Comparison of ENCODE assay signal across 10 cellular contexts in genomic region chr17:43175213-43176118, GRCh38. TPM values are rescaled to one million over a fixed set of nuclear protein-coding genes. Genes with fewer than 3 reads are reported as not detected.
DNase-seq lines count a peak whose midpoint lies in the region; ATAC-seq, FAIRE-seq and TF ChIP-seq lines count a peak whose summit lies in the region.
"Had no signal": no experiment of that assay in that cellular context is flagged by ENCODE, and none has a peak within 500 bp of the region (broad histone marks: within the 10 kb centered on the region; RNA-seq: fewer than 3 reads in every experiment).

No MANE protein-coding gene starts in this region.

- peak overlapping the region; percentile 91 for H2BK5ac ChIP-seq in IMR-90 (ENCODE audit: low read depth, low read length, poor library complexity, severe bottlenecking)

- no peaks in the 10 kb centered on the region for H3K9me3 Mint-ChIP-seq in naive thymus-derived CD8-positive, alpha-beta T cell

- WGBS in IMR-90 (ENCODE audit: extremely low coverage in 2 of 2, insufficient read length in 1 of 2), 2 experiments: 60% methylated on average over 1 of the region's 4 CpGs; no CpG with 5 or more reads in 1 of the 2 experiments

- peak overlapping the region; percentile 27; the same call in 1 of the 2 replicates for H4K91ac ChIP-seq in IMR-90 (ENCODE audit: insufficient read depth, low read depth, low read length)

- H3K4me2 ChIP-seq in IMR-90 (ENCODE audit: low read depth, low read length): peak overlapping the region; percentile 50; the same call in 1 of the 2 replicates

- H3K18ac ChIP-seq in IMR-90 (ENCODE audit: low read depth, low read length): no peak overlapping the region; the same call in 1 of the 2 replicates

- H3K23ac ChIP-seq in IMR-90 (ENCODE audit: low read depth, low read length): no peak overlapping the region

- POLR2A ChIA-PET in IMR-90 (lab: Charles Lee; ENCODE audit: unreplicated experiment): no interaction called here
- POLR2A ChIA-PET in naive thymus-derived CD8-positive, alpha-beta T cell (lab: Charles Lee): no interaction called here

- peak overlapping the region in 9 of 10 donors; percentile 4 to 73 (median 69) for H3K4me3 Mint-ChIP-seq in naive thymus-derived CD8-positive, alpha-beta T cell

- H3K27ac Mint-ChIP-seq in naive thymus-derived CD8-positive, alpha-beta T cell: peak overlapping the region; percentile 68 to 93 (median 90)

- no peak overlapping the region for H3K4me3 ChIP-seq in IMR-90 (ENCODE audit: insufficient read depth, low read depth, low read length)
- H3K4me3 ChIP-seq in bronchial epithelial cell (ENCODE audit: low read depth, low read length): no peak overlapping the region

- no peak for TF ChIP-seq CTCF in IMR-90 (conservative IDR thresholded peaks at IDR 0.05; ENCODE audit: low read depth, low read length)
- TF ChIP-seq CTCF in bronchial epithelial cell (IDR thresholded peaks at IDR 0.05; ENCODE audit: insufficient read depth, low read length, severe bottlenecking): no peak

- peak overlapping the region in 1 of 2 experiments; percentile 46; a peak in 2 of 4 replicates for H4K8ac ChIP-seq in IMR-90 (ENCODE audit: low read depth in 2 of 2, low read length in 2 of 2)

- H3K27ac ChIP-seq in IMR-90 (ENCODE audit: insufficient read depth, low read length): no peak overlapping the region; the same call in 1 of the 2 replicates

- H4K5ac ChIP-seq in IMR-90 (ENCODE audit: low read depth, low read length): no peak overlapping the region

- no peak for TF ChIP-seq RAD21 in IMR-90 (IDR thresholded peaks at IDR 0.05; ENCODE audit: low read length)

- H3K4me1 ChIP-seq in IMR-90 (ENCODE audit: control insufficient read depth, insufficient read depth, low read length): peaks cover 2% of the 10 kb centered on the region; the same call in 1 of the 2 replicates

- H3K27me3 ChIP-seq in IMR-90 (ENCODE audit: control insufficient read depth, insufficient read depth, low read length) (no peaks in the 10 kb centered on the region), bronchial epithelial cell (ENCODE audit: control insufficient read depth, insufficient read depth, low read length) (no peaks in the 10 kb centered on the region)

- peak overlapping the region; percentile 47; the same call in 1 of the 2 replicates for H2AK5ac ChIP-seq in IMR-90 (ENCODE audit: low read depth, low read length)

- FAIRE-seq in bronchial epithelial cell (lab: Jason Lieb, UNC): no peak
- FAIRE-seq: endometrium had no signal

- TF ChIP-seq POLR2A in IMR-90 (IDR thresholded peaks at IDR 0.05; ENCODE audit: low read depth, low read length): no peak

- intact Hi-C loops in IMR-90 (cut with micrococcal nuclease): no loop called here

- in situ Hi-C loops in IMR-90 (cut with MboI; ENCODE audit: low sequenced_read_pairs): loop anchor here (25.0 kb wide), 1 partner anchor 312 kb away; the partner anchor contains the start of gene DHX8

- H2AFZ ChIP-seq in IMR-90 (replicated peaks; ENCODE audit: low read length, poor library complexity): no peak overlapping the region

- peak overlapping the region; percentile 66 for H3K14ac ChIP-seq in IMR-90 (replicated peaks; ENCODE audit: low read depth, low read length)

- no peaks in the 10 kb centered on the region for H3K27me3 Mint-ChIP-seq in naive thymus-derived CD8-positive, alpha-beta T cell

- no TSS peak for BruUV-seq in IMR-90 (replicated peaks; lab: Mats Ljungman, UMichigan)

- H2AK9ac ChIP-seq in IMR-90 (replicated peaks; ENCODE audit: low read depth, low read length, poor library complexity): no peak overlapping the region

- H3K9me1 ChIP-seq in IMR-90 (ENCODE audit: insufficient read depth, low read length): no peaks in the 10 kb centered on the region

- CTCF ChIA-PET in IMR-90 (lab: Yijun Ruan, JAX): interaction anchor here (1.6 kb wide), 1 partner anchor 151 kb away, joined by 7 read pairs; the partner anchor contains the start of gene RND2

- H2BK15ac ChIP-seq in IMR-90 (ENCODE audit: low read depth, low read length): peak overlapping the region; percentile 7; the same call in 1 of the 3 replicates

- H3K9ac ChIP-seq in IMR-90 (ENCODE audit: low read depth, low read length): no peak overlapping the region

- no peaks in the 10 kb centered on the region for H3K9me3 ChIP-seq in IMR-90 (ENCODE audit: control insufficient read depth, insufficient read depth, low read length)

- peaks cover 11% of the 10 kb centered on the region; the same call in 1 of the 2 replicates for H4K20me1 ChIP-seq in IMR-90 (ENCODE audit: insufficient read depth, low read length)

- DNase-seq in AG08395 (ENCODE audit: low spot score) (peak; percentile 34), IMR-90 (peak; percentile 84), bronchial epithelial cell (ENCODE audit: low read depth) (peak; percentile 1), NCI-H2107 (lab: John Stamatoyannopoulos, UW) (no peak), SKM-1 (lab: John Stamatoyannopoulos, UW; ENCODE audit: unreplicated experiment) (no peak), NCI-H2171 treated with DMSO at 0.1 percent for 48 hours (lab: John Stamatoyannopoulos, UW) (no peak)
- DNase-seq in naive thymus-derived CD8-positive, alpha-beta T cell: no peak
- DNase-seq: activated CD4-positive, CD25-positive, alpha-beta regulatory T cell treated with anti-CD3 and anti-CD28 coated beads, Interleukin-2, amount 50 U/mL, for 72 hours had no signal

- dilution Hi-C loops in IMR-90 (cut with HindIII; ENCODE audit: low sequenced_read_pairs, unreplicated experiment): no loop called here

- H2BK120ac ChIP-seq in IMR-90 (ENCODE audit: low read depth, low read length): no peak overlapping the region; the same call in 1 of the 2 replicates

- peak overlapping the region; percentile 67; the same call in 1 of the 2 replicates for H2BK20ac ChIP-seq in IMR-90 (ENCODE audit: low read depth, low read length)

- H3K79me1 ChIP-seq in IMR-90 (ENCODE audit: low read depth in 1 of 2, low read length in 2 of 2): peaks cover 12 to 47% of the 10 kb centered on the region in 2 experiments; a peak in 3 of 4 replicates

- H3K4me1 Mint-ChIP-seq in naive thymus-derived CD8-positive, alpha-beta T cell: peaks cover 21 to 60% (median 44%) of the 10 kb centered on the region in 4 donors

- peaks cover 24% of the 10 kb centered on the region for H3K36me3 ChIP-seq in IMR-90 (ENCODE audit: control insufficient read depth, insufficient read depth, low read length)
- peaks cover 13% of the 10 kb centered on the region for H3K36me3 ChIP-seq in bronchial epithelial cell (ENCODE audit: control insufficient read depth, insufficient read depth, low read length)

- H3K4ac ChIP-seq in IMR-90 (ENCODE audit: low read depth, low read length): peak overlapping the region; percentile 41; the same call in 1 of the 2 replicates

- no peak overlapping the region for H3K56ac ChIP-seq in IMR-90 (ENCODE audit: extremely low read depth, insufficient read depth, low read length)

- peaks cover 0 to 48% (median 19%) of the 10 kb centered on the region in 3 donors for H3K36me3 Mint-ChIP-seq in naive thymus-derived CD8-positive, alpha-beta T cell

- ATAC-seq in IMR-90 (ENCODE audit: low read depth) (no peak), HG03139 (IDR thresholded peaks at IDR 0.05; ENCODE audit: unreplicated experiment) (no peak)
- no peak for ATAC-seq in naive thymus-derived CD8-positive, alpha-beta T cell

TF ChIP-seq in IMR-90, 13 proteins besides CTCF, POLR2A, EP300 and RAD21 (continues in another document):
- TF ChIP-seq RFX5 (IDR thresholded peaks at IDR 0.05; ENCODE audit: low read depth, low read length) (no peak), NFE2L2 (IDR thresholded peaks at IDR 0.05; ENCODE audit: low read depth, low read length) (no peak), FOS (IDR thresholded peaks at IDR 0.05; ENCODE audit: low read depth, low read length) (no peak), CEBPB (IDR thresholded peaks at IDR 0.05; ENCODE audit: low read depth, low read length) (no peak), MXI1 (IDR thresholded peaks at IDR 0.05; ENCODE audit: borderline replicate concordance, low read depth, low read length) (peak; percentile 65; the same call in 1 of the 2 replicates)

RNA-seq across cellular contexts. Expression of gene NBR1, which starts 4.5 kb away (rescaled TPM):
- total RNA-seq in IMR-90 (2012; rRNA removed) (105 and 132 TPM in 2 replicates), bronchial epithelial cell (51.9 and 74.5 TPM in 2 replicates)
- polyA plus RNA-seq in IMR-90 (2012; rRNA removed): 47.7 and 52.4 TPM in 2 replicates
- polyA plus RNA-seq in IMR-90 (2012; cell fraction: cytosol; rRNA removed): 24.9 and 33.5 TPM in 2 replicates
- 9.6 and 31.7 TPM in 2 replicates for polyA plus RNA-seq in IMR-90 (2012; cell fraction: nucleus; rRNA removed; ENCODE audit: low replicate concordance)
- total RNA-seq in naive thymus-derived CD8-positive, alpha-beta T cell: 10 to 100 TPM; 81.3 to 88.0 TPM
- 10 to 100 TPM; 63.3 to 73.2 (median 68.1) TPM for polyA plus RNA-seq in naive thymus-derived CD8-positive, alpha-beta T cell

RNA-seq across cellular contexts. Expression of gene TMEM106A, which starts 36.2 kb away (rescaled TPM):
- total RNA-seq in IMR-90 (2012; rRNA removed): 1.4 and 2.2 TPM in 2 replicates
- polyA plus RNA-seq in IMR-90 (2012; rRNA removed): 7.4 and 7.5 TPM in 2 replicates
- polyA plus RNA-seq in IMR-90 (2012; cell fraction: cytosol; rRNA removed): 4.9 and 5.4 TPM in 2 replicates
- polyA plus RNA-seq in IMR-90 (2012; cell fraction: nucleus; rRNA removed; ENCODE audit: low replicate concordance): 14.9 and 16.3 TPM in 2 replicates
- total RNA-seq in bronchial epithelial cell: 0.26 and 0.38 TPM in 2 replicates
- 10 to 100 TPM; 17.3 to 18.0 TPM for total RNA-seq in naive thymus-derived CD8-positive, alpha-beta T cell
- polyA plus RNA-seq in naive thymus-derived CD8-positive, alpha-beta T cell: 1 to 10 TPM; 4.1 to 5.5 (median 4.2) TPM

RNA-seq across cellular contexts. Expression of gene BRCA1, which starts 50.3 kb away (rescaled TPM):
- total RNA-seq in IMR-90 (2012; rRNA removed): 17.7 and 20.0 TPM in 2 replicates
- polyA plus RNA-seq in IMR-90 (2012; rRNA removed): 8.3 and 9.5 TPM in 2 replicates
- polyA plus RNA-seq in IMR-90 (2012; cell fraction: cytosol; rRNA removed): 3.0 and 6.3 TPM in 2 replicates
- 4.9 and 7.4 TPM in 2 replicates for polyA plus RNA-seq in IMR-90 (2012; cell fraction: nucleus; rRNA removed; ENCODE audit: low replicate concordance)
- total RNA-seq in bronchial epithelial cell: 3.4 and 4.1 TPM in 2 replicates
- 1 to 10 TPM; 5.8 to 6.2 TPM for total RNA-seq in naive thymus-derived CD8-positive, alpha-beta T cell
- 1 to 10 TPM in 2 of 3 donors, under 1 TPM in 1; 0.35 to 1.8 (median 1.2) TPM for polyA plus RNA-seq in naive thymus-derived CD8-positive, alpha-beta T cell

RNA-seq across cellular contexts. Expression of gene CCDC200, which starts 53.0 kb away (rescaled TPM):
- total RNA-seq in IMR-90 (2012; rRNA removed) (not detected in 2 replicates), bronchial epithelial cell (not detected in 2 replicates)
- not detected in 2 replicates for polyA plus RNA-seq in IMR-90 (2012; rRNA removed)
- not detected in 2 replicates for polyA plus RNA-seq in IMR-90 (2012; cell fraction: cytosol; rRNA removed)
- not detected in 2 replicates for polyA plus RNA-seq in IMR-90 (2012; cell fraction: nucleus; rRNA removed; ENCODE audit: low replicate concordance)
- total RNA-seq in naive thymus-derived CD8-positive, alpha-beta T cell: 1 to 10 TPM; 1.4 to 2.1 TPM
- polyA plus RNA-seq in naive thymus-derived CD8-positive, alpha-beta T cell: under 1 TPM in 2 of 3 donors, not detected in 1; 0.69 to 0.73 TPM

RNA-seq across cellular contexts. Expression of gene RNU2-1, which starts 58.3 kb away (rescaled TPM):
- total RNA-seq in IMR-90 (2012; rRNA removed) (not detected in 2 replicates), bronchial epithelial cell (not detected in 2 replicates)
- not detected in 2 replicates for polyA plus RNA-seq in IMR-90 (2012; rRNA removed)
- not detected in 2 replicates for polyA plus RNA-seq in IMR-90 (2012; cell fraction: cytosol; rRNA removed)
- not detected in 2 replicates for polyA plus RNA-seq in IMR-90 (2012; cell fraction: nucleus; rRNA removed; ENCODE audit: low replicate concordance)
- 1,000 to 10,000 TPM; 8,620 to 8,904 TPM for total RNA-seq in naive thymus-derived CD8-positive, alpha-beta T cell
- polyA plus RNA-seq in naive thymus-derived CD8-positive, alpha-beta T cell: not detected

Comparison
In these comparisons a context has a peak if more than half of its experiments do, and no peak if none do; other contexts are left out.
1. DNase-seq: peak in AG08395 (single experiment), IMR-90 (single experiment) and bronchial epithelial cell (single experiment); none in naive thymus-derived CD8-positive, alpha-beta T cell (0 of 10), NCI-H2107 (single experiment), SKM-1 (single experiment) and NCI-H2171 treated with DMSO at 0.1 percent for 48 hours (single experiment).